Comparison of ENCODE assay signal across 1 cellular context in the genomic region with DNA sequence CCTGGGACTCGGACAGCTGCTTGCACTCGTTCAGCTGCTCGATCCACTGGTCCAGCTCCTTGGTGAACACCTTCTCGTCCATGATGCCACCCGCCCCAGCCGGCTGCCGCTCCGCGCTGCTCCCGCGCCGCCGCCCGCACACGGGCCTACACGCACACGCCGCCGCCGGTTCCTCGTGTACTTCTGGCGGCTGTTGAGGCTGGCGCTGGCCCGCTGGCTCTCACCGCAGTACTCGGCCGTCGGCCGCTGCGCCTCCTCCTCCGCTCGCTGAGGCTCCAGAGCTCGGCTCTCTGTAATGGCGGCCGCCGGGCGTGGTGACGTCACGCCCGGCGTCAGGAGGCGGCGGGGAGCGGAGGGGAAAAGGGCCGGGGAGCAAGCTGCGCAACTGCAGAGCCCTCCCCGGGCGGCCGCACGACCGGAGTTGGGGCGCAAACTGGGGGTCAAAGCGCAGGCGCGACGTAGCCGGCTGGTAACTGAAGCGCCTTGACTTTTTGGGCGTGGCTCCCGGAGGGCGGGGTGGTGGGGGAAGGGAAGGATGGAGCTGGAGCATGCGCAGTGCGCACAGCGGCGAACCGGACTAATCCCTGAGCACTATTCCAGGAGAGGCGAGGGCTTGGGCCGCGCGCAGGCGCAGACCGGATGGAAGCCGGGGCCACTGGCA.
TF ChIP-seq lines count a peak whose summit lies in the region.

TSS of gene PPP2CA (minus strand) at position 294 of the 661 bp plus-strand sequence. CDS start at position 82, 212 bp downstream.

TF ChIP-seq in HEK293, 187 proteins besides CTCF, POLR2A, EP300 and RAD21 (continued from another document and continues in another):
- TF ChIP-seq ZBTB6 (tag by site-specific recombination; IDR thresholded peaks at IDR 0.05) (no peak; the same call in 1 of the 2 replicates), KLF9 (tag by site-specific recombination; IDR thresholded peaks at IDR 0.05; ENCODE audit: low read depth) (peak; percentile 99), ZNF449 (tag by site-specific recombination; IDR thresholded peaks at IDR 0.05) (no peak), ZNF24 (tag by site-specific recombination; IDR thresholded peaks at IDR 0.05) (no peak), ZNF10 (tag by site-specific recombination; IDR thresholded peaks at IDR 0.05) (no peak), ZNF394 (tag by site-specific recombination; IDR thresholded peaks at IDR 0.05; ENCODE audit: borderline replicate concordance) (no peak), ZNF404 (tag by site-specific recombination; IDR thresholded peaks at IDR 0.05) (no peak), SP3 (tag by site-specific recombination; IDR thresholded peaks at IDR 0.05) (peak; percentile 87), YY2 (tag by site-specific recombination; IDR thresholded peaks at IDR 0.05) (peak; percentile 88), ZNF433 (tag by site-specific recombination; IDR thresholded peaks at IDR 0.05; ENCODE audit: low read depth) (no peak), ZNF473 (tag by site-specific recombination; IDR thresholded peaks at IDR 0.05) (no peak), ZFHX2 (tag by site-specific recombination; conservative IDR thresholded peaks at IDR 0.05) (peak; percentile 48), SP2 (tag by site-specific recombination; IDR thresholded peaks at IDR 0.05) (peak; percentile 69), HIC1 (tag by site-specific recombination; IDR thresholded peaks at IDR 0.05) (no peak), HOXD13 (CRISPR knock-in tag; IDR thresholded peaks at IDR 0.05; ENCODE audit: borderline replicate concordance) (no peak), REPIN1 (tag by site-specific recombination; IDR thresholded peaks at IDR 0.05; ENCODE audit: low read depth) (no peak), ZNF670 (tag by site-specific recombination; IDR thresholded peaks at IDR 0.05; ENCODE audit: low read depth) (no peak), ZBTB8A (tag by site-specific recombination; IDR thresholded peaks at IDR 0.05) (peak; percentile 90), ZNF146 (tag by site-specific recombination; IDR thresholded peaks at IDR 0.05) (no peak), GLI2 (tag by site-specific recombination; IDR thresholded peaks at IDR 0.05; ENCODE audit: borderline replicate concordance, low read depth) (no peak), ZNF629 (tag by site-specific recombination; IDR thresholded peaks at IDR 0.05) (peak; percentile 91), ZNF121 (tag by site-specific recombination; IDR thresholded peaks at IDR 0.05) (no peak), ZNF391 (tag by site-specific recombination; IDR thresholded peaks at IDR 0.05; ENCODE audit: borderline replicate concordance, low read depth) (no peak), ZNF830 (tag by site-specific recombination; IDR thresholded peaks at IDR 0.05; ENCODE audit: low read depth) (no peak), ZNF16 (tag by site-specific recombination; IDR thresholded peaks at IDR 0.05; ENCODE audit: low read depth) (no peak), ZNF221 (tag by site-specific recombination; IDR thresholded peaks at IDR 0.05; ENCODE audit: borderline replicate concordance) (no peak), ZSCAN18 (tag by site-specific recombination; IDR thresholded peaks at IDR 0.05) (no peak), GLIS1 (tag by site-specific recombination; IDR thresholded peaks at IDR 0.05) (peak; percentile 48; the same call in 1 of the 2 replicates), ZNF791 (tag by site-specific recombination; IDR thresholded peaks at IDR 0.05) (peak; percentile 17; the same call in 1 of the 2 replicates), SALL2 (tag by site-specific recombination; IDR thresholded peaks at IDR 0.05; ENCODE audit: borderline replicate concordance) (0 out of 2 replicates have a peak, but pooled peaks have one; percentile 74), OVOL3 (tag by site-specific recombination; IDR thresholded peaks at IDR 0.05) (0 out of 2 replicates have a peak, but pooled peaks have one; percentile 15), ZNF274 (IDR thresholded peaks at IDR 0.05; ENCODE audit: low read length) (no peak), ZNF274 (tag by site-specific recombination; IDR thresholded peaks at IDR 0.05; ENCODE audit: borderline replicate concordance) (no peak), ZNF112 (tag by site-specific recombination; IDR thresholded peaks at IDR 0.05) (no peak), KLF7 (tag by site-specific recombination; IDR thresholded peaks at IDR 0.05; ENCODE audit: borderline replicate concordance) (peak; percentile 98; the same call in 1 of the 2 replicates), PBX3 (CRISPR knock-in tag; IDR thresholded peaks at IDR 0.05) (no peak), MZF1 (tag by site-specific recombination; IDR thresholded peaks at IDR 0.05; ENCODE audit: borderline replicate concordance) (no peak), ZNF239 (tag by site-specific recombination; IDR thresholded peaks at IDR 0.05) (no peak), ZNF140 (tag by site-specific recombination; IDR thresholded peaks at IDR 0.05) (no peak), ZNF548 (tag by site-specific recombination; IDR thresholded peaks at IDR 0.05) (no peak), KLF1 (tag by site-specific recombination; IDR thresholded peaks at IDR 0.05) (peak; percentile 95), ZNF175 (tag by site-specific recombination; IDR thresholded peaks at IDR 0.05) (no peak)
- TF ChIP-seq, protein P1, sequence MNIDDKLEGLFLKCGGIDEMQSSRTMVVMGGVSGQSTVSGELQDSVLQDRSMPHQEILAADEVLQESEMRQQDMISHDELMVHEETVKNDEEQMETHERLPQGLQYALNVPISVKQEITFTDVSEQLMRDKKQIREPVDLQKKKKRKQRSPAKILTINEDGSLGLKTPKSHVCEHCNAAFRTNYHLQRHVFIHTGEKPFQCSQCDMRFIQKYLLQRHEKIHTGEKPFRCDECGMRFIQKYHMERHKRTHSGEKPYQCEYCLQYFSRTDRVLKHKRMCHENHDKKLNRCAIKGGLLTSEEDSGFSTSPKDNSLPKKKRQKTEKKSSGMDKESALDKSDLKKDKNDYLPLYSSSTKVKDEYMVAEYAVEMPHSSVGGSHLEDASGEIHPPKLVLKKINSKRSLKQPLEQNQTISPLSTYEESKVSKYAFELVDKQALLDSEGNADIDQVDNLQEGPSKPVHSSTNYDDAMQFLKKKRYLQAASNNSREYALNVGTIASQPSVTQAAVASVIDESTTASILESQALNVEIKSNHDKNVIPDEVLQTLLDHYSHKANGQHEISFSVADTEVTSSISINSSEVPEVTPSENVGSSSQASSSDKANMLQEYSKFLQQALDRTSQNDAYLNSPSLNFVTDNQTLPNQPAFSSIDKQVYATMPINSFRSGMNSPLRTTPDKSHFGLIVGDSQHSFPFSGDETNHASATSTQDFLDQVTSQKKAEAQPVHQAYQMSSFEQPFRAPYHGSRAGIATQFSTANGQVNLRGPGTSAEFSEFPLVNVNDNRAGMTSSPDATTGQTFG (tag by site-specific recombination; IDR thresholded peaks at IDR 0.05; ENCODE audit: borderline replicate concordance) = no peak
- TF ChIP-seq, protein P2, sequence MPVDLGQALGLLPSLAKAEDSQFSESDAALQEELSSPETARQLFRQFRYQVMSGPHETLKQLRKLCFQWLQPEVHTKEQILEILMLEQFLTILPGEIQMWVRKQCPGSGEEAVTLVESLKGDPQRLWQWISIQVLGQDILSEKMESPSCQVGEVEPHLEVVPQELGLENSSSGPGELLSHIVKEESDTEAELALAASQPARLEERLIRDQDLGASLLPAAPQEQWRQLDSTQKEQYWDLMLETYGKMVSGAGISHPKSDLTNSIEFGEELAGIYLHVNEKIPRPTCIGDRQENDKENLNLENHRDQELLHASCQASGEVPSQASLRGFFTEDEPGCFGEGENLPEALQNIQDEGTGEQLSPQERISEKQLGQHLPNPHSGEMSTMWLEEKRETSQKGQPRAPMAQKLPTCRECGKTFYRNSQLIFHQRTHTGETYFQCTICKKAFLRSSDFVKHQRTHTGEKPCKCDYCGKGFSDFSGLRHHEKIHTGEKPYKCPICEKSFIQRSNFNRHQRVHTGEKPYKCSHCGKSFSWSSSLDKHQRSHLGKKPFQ (tag by site-specific recombination; IDR thresholded peaks at IDR 0.05) = no peak
- TF ChIP-seq, protein P3, sequence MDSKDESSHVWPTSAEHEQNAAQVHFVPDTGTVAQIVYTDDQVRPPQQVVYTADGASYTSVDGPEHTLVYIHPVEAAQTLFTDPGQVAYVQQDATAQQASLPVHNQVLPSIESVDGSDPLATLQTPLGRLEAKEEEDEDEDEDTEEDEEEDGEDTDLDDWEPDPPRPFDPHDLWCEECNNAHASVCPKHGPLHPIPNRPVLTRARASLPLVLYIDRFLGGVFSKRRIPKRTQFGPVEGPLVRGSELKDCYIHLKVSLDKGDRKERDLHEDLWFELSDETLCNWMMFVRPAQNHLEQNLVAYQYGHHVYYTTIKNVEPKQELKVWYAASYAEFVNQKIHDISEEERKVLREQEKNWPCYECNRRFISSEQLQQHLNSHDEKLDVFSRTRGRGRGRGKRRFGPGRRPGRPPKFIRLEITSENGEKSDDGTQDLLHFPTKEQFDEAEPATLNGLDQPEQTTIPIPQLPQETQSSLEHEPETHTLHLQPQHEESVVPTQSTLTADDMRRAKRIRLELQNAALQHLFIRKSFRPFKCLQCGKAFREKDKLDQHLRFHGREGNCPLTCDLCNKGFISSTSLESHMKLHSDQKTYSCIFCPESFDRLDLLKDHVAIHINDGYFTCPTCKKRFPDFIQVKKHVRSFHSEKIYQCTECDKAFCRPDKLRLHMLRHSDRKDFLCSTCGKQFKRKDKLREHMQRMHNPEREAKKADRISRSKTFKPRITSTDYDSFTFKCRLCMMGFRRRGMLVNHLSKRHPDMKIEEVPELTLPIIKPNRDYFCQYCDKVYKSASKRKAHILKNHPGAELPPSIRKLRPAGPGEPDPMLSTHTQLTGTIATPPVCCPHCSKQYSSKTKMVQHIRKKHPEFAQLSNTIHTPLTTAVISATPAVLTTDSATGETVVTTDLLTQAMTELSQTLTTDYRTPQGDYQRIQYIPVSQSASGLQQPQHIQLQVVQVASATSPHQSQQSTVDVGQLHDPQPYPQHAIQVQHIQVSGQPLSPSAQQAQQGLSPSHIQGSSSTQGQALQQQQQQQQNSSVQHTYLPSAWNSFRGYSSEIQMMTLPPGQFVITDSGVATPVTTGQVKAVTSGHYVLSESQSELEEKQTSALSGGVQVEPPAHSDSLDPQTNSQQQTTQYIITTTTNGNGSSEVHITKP (tag by site-specific recombination; IDR thresholded peaks at IDR 0.05) = 0 out of 2 replicates have a peak, but pooled peaks have one; percentile 47
- TF ChIP-seq, protein P4, sequence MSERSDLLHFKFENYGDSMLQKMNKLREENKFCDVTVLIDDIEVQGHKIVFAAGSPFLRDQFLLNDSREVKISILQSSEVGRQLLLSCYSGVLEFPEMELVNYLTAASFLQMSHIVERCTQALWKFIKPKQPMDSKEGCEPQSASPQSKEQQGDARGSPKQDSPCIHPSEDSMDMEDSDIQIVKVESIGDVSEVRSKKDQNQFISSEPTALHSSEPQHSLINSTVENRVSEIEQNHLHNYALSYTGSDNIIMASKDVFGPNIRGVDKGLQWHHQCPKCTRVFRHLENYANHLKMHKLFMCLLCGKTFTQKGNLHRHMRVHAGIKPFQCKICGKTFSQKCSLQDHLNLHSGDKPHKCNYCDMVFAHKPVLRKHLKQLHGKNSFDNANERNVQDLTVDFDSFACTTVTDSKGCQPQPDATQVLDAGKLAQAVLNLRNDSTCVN (tag by site-specific recombination; optimal IDR thresholded peaks at IDR 0.05) = peak; percentile 65
